ENCODE assay signal across 9 cellular contexts in the genomic region with DNA sequence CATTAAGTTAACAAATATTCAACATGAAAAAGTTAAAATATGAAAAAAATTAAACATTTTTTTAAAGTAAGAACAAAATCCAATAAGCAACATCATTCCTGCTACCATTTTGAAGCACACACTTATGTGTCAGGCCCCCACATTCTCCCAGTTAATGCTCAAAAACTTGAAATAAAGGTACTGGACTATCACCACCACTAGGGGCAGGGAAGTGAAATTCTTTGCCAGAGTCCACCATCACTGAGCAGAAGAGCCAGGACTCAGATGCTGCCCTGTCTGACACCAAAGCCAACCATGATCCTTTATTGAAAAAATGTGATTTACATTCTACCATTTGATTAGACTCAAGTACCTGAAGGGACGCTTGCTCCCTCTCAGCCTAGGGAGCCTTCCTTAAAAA. TPM values are rescaled to one million over a fixed set of nuclear protein-coding genes. Genes with fewer than 3 reads are reported as not detected.
A peak's percentile ranks its signal among the peaks of the same experiment; 100 is the strongest.
DNase-seq lines count a peak whose midpoint lies in the region; ATAC-seq and TF ChIP-seq lines count a peak whose summit lies in the region.
"Had no signal": no experiment of that assay in that cellular context is flagged by ENCODE, and none has a peak within 500 bp of the region (broad histone marks: within the 10 kb centered on the region; RNA-seq: fewer than 3 reads in every experiment).

No MANE protein-coding gene starts in this region.

- no peak overlapping the region for H3K4me2 ChIP-seq in OCI-LY1 (ENCODE audit: low read length)

- H3K9me3 Mint-ChIP-seq in activated CD4-positive, alpha-beta T cell treated with anti-CD3 and anti-CD28 coated beads for 36 hours (ENCODE audit: low read depth): no peaks in the 10 kb centered on the region
- no peaks in the 10 kb centered on the region for H3K9me3 Mint-ChIP-seq in activated T-helper 1 cell treated with anti-CD3 and anti-CD28 coated beads, Interleukin-12 subunit alpha, Interleukin-12 subunit beta, Interleukin-2, Interleukin-4 antibody, amounts not matched to agents 30 ng/mL and 10 ng/mL and 1 ng/mL, durations not matched to agents 14 hours and 24 hours and 36 hours
- H3K9me3 Mint-ChIP-seq: activated naive CD8-positive, alpha-beta T cell treated with anti-CD3 and anti-CD28 coated beads, Interleukin-2, amount 10 ng/mL, durations not matched to agents 7 days and 5 days had no signal

- H3K27me3 ChIP-seq in OCI-LY1 (ENCODE audit: insufficient read depth, low read length): no peaks in the 10 kb centered on the region
- no peaks in the 10 kb centered on the region for H3K27me3 ChIP-seq in dorsolateral prefrontal cortex

- H3K27me3 Mint-ChIP-seq in activated CD4-positive, alpha-beta T cell treated with anti-CD3 and anti-CD28 coated beads for 36 hours: no peaks in the 10 kb centered on the region
- no peaks in the 10 kb centered on the region for H3K27me3 Mint-ChIP-seq in activated T-helper 1 cell treated with anti-CD3 and anti-CD28 coated beads, Interleukin-12 subunit alpha, Interleukin-12 subunit beta, Interleukin-2, Interleukin-4 antibody, amounts not matched to agents 30 ng/mL and 10 ng/mL and 1 ng/mL, durations not matched to agents 14 hours and 24 hours and 36 hours (ENCODE audit: insufficient read depth)
- H3K27me3 Mint-ChIP-seq: activated naive CD8-positive, alpha-beta T cell treated with anti-CD3 and anti-CD28 coated beads, Interleukin-2, amount 10 ng/mL, durations not matched to agents 7 days and 5 days had no signal

- H3K27ac ChIP-seq in OCI-LY1 (ENCODE audit: low read depth, low read length, poor library complexity, severe bottlenecking): no peak overlapping the region
- peak overlapping the region in 41 of 59 donors; percentile 3 to 96 (median 88) for H3K27ac ChIP-seq in dorsolateral prefrontal cortex

- CTCF ChIA-PET in activated CD4-positive, alpha-beta T cell treated with anti-CD3 and anti-CD28 coated beads for 36 hours (lab: Charles Lee): interaction anchor here (0.6 to 3.3 kb wide), 12 partner anchors 9 to 555 kb away, joined by 3 to 19 read pairs (median 4); no protein-coding TSS in a partner anchor

- ATAC-seq in activated CD4-positive, alpha-beta T cell treated with anti-CD3 and anti-CD28 coated beads for 36 hours: no peak
- ATAC-seq in mucosa of descending colon (peak; percentile 69), GM18909 (IDR thresholded peaks at IDR 0.05; ENCODE audit: poor library complexity, unreplicated experiment) (no peak), GM19351 (IDR thresholded peaks at IDR 0.05; ENCODE audit: unreplicated experiment) (no peak)

- intact Hi-C loops in activated CD4-positive, alpha-beta T cell treated with anti-CD3 and anti-CD28 coated beads for 36 hours (cut with DNase I, micrococcal nuclease): loop anchor here (5.0 to 10.0 kb wide), 2 partner anchors 37 to 715 kb away; partner anchors contain the start of gene PITPNB (in 1 of the 2)
- intact Hi-C loops in dorsolateral prefrontal cortex (cut with DNase I): loop anchor here (1.0 to 10.0 kb wide), 6 partner anchors 39 to 1123 kb away; partner anchors contain the start of gene PITPNB (in 1 of the 2)
- intact Hi-C loops in mucosa of descending colon (cut with DNase I, micrococcal nuclease): loop anchor here in 1 of 2 donors (5.0 kb wide), 1 partner anchor 127 kb away; no protein-coding TSS in a partner anchor
- intact Hi-C loops in activated T-helper 1 cell treated with anti-CD3 and anti-CD28 coated beads, Interleukin-12 subunit alpha, Interleukin-12 subunit beta, Interleukin-2, Interleukin-4 antibody, amounts not matched to agents 30 ng/mL and 10 ng/mL and 1 ng/mL, durations not matched to agents 14 hours and 24 hours and 36 hours (cut with micrococcal nuclease): loop anchor here (2.0 to 10.0 kb wide), 2 partner anchors 13 to 715 kb away; no protein-coding TSS in a partner anchor

- no peak overlapping the region for H3K4me3 Mint-ChIP-seq in activated CD4-positive, alpha-beta T cell treated with anti-CD3 and anti-CD28 coated beads for 36 hours
- no peak overlapping the region for H3K4me3 Mint-ChIP-seq in activated T-helper 1 cell treated with anti-CD3 and anti-CD28 coated beads, Interleukin-12 subunit alpha, Interleukin-12 subunit beta, Interleukin-2, Interleukin-4 antibody, amounts not matched to agents 30 ng/mL and 10 ng/mL and 1 ng/mL, durations not matched to agents 14 hours and 24 hours and 36 hours
- H3K4me3 Mint-ChIP-seq: activated naive CD8-positive, alpha-beta T cell treated with anti-CD3 and anti-CD28 coated beads, Interleukin-2, amount 10 ng/mL, durations not matched to agents 7 days and 5 days had no signal

- no peak overlapping the region for H2AFZ ChIP-seq in OCI-LY1 (ENCODE audit: low read length)

- no peak overlapping the region for H3K27ac Mint-ChIP-seq in activated CD4-positive, alpha-beta T cell treated with anti-CD3 and anti-CD28 coated beads for 36 hours
- H3K27ac Mint-ChIP-seq in activated T-helper 1 cell treated with anti-CD3 and anti-CD28 coated beads, Interleukin-12 subunit alpha, Interleukin-12 subunit beta, Interleukin-2, Interleukin-4 antibody, amounts not matched to agents 30 ng/mL and 10 ng/mL and 1 ng/mL, durations not matched to agents 14 hours and 24 hours and 36 hours: no peak overlapping the region
- H3K27ac Mint-ChIP-seq: activated naive CD8-positive, alpha-beta T cell treated with anti-CD3 and anti-CD28 coated beads, Interleukin-2, amount 10 ng/mL, durations not matched to agents 7 days and 5 days had no signal

- H3K4me1 ChIP-seq in OCI-LY1 (ENCODE audit: insufficient read depth, low read length, severe bottlenecking) (no peaks in the 10 kb centered on the region), mucosa of descending colon (ENCODE audit: low read depth) (no peaks in the 10 kb centered on the region)

- peaks cover 24% of the 10 kb centered on the region for H3K36me3 Mint-ChIP-seq in activated CD4-positive, alpha-beta T cell treated with anti-CD3 and anti-CD28 coated beads for 36 hours (ENCODE audit: low read depth)
- H3K36me3 Mint-ChIP-seq in activated T-helper 1 cell treated with anti-CD3 and anti-CD28 coated beads, Interleukin-12 subunit alpha, Interleukin-12 subunit beta, Interleukin-2, Interleukin-4 antibody, amounts not matched to agents 30 ng/mL and 10 ng/mL and 1 ng/mL, durations not matched to agents 14 hours and 24 hours and 36 hours (ENCODE audit: low read depth): peaks cover 13% of the 10 kb centered on the region

- POLR2A ChIA-PET in activated CD4-positive, alpha-beta T cell treated with anti-CD3 and anti-CD28 coated beads for 36 hours (lab: Charles Lee): no interaction called here

- DNase-seq in activated CD4-positive, alpha-beta T cell treated with anti-CD3 and anti-CD28 coated beads for 36 hours: peak; percentile 6
- no peak for DNase-seq in activated CD4-positive, alpha-beta T cell treated with anti-CD3 and anti-CD28 coated beads for 4 hours
- DNase-seq in dorsolateral prefrontal cortex (no peak), mucosa of descending colon (no peak)
- DNase-seq in activated T-helper 1 cell treated with anti-CD3 and anti-CD28 coated beads, Interleukin-12 subunit alpha, Interleukin-12 subunit beta, Interleukin-2, Interleukin-4 antibody, amounts not matched to agents 30 ng/mL and 10 ng/mL and 1 ng/mL, durations not matched to agents 14 hours and 24 hours and 36 hours (ENCODE audit: low spot score): no peak
- DNase-seq: activated naive CD8-positive, alpha-beta T cell treated with anti-CD3 and anti-CD28 coated beads, Interleukin-2, amount 10 ng/mL, durations not matched to agents 7 days and 5 days had no signal

- H3F3A ChIP-seq in OCI-LY1 (ENCODE audit: insufficient read depth, low read length): no peaks in the 10 kb centered on the region

- H3K4me3 ChIP-seq in OCI-LY1 (ENCODE audit: low read depth, low read length, poor library complexity, severe bottlenecking) (no peak overlapping the region), dorsolateral prefrontal cortex (no peak overlapping the region), mucosa of descending colon (no peak overlapping the region)

- no peaks in the 10 kb centered on the region for H3K79me2 ChIP-seq in OCI-LY1 (ENCODE audit: insufficient read depth, low read length)

- no peaks in the 10 kb centered on the region for H3K9me3 ChIP-seq in OCI-LY1 (ENCODE audit: low read length)
- H3K9me3 ChIP-seq in mucosa of descending colon: no peaks in the 10 kb centered on the region

- TF ChIP-seq CTCF in OCI-LY1 (IDR thresholded peaks at IDR 0.05; ENCODE audit: low read length) (peak; percentile 50), dorsolateral prefrontal cortex (IDR thresholded peaks at IDR 0.05 in 54 of 56, conservative IDR thresholded peaks at IDR 0.05 in 2 of 56; ENCODE audit: low read depth in 1 of 56, partially characterized antibody in 56 of 56) (peak in 55 of 56 donors; percentile 11 to 70 (median 53)), mucosa of descending colon (IDR thresholded peaks at IDR 0.05) (no peak)

- H3K36me3 ChIP-seq in OCI-LY1 (ENCODE audit: insufficient read depth, low read length) (peaks cover 21% of the 10 kb centered on the region), mucosa of descending colon (ENCODE audit: low read depth) (no peaks in the 10 kb centered on the region)

- H3K9me2 ChIP-seq in OCI-LY1 (ENCODE audit: low read depth, low read length): no peaks in the 10 kb centered on the region

- H4K20me1 ChIP-seq in OCI-LY1 (ENCODE audit: insufficient read depth, low read length): no peaks in the 10 kb centered on the region

- peaks cover 33% of the 10 kb centered on the region for H3K4me1 Mint-ChIP-seq in activated CD4-positive, alpha-beta T cell treated with anti-CD3 and anti-CD28 coated beads for 36 hours
- peaks cover 44% of the 10 kb centered on the region for H3K4me1 Mint-ChIP-seq in activated T-helper 1 cell treated with anti-CD3 and anti-CD28 coated beads, Interleukin-12 subunit alpha, Interleukin-12 subunit beta, Interleukin-2, Interleukin-4 antibody, amounts not matched to agents 30 ng/mL and 10 ng/mL and 1 ng/mL, durations not matched to agents 14 hours and 24 hours and 36 hours (ENCODE audit: low read depth)

- H3K9ac ChIP-seq in OCI-LY1 (ENCODE audit: low read length): no peak overlapping the region

RNA-seq across cellular contexts. Expression of gene PITPNB, which starts 39.1 kb away (rescaled TPM):
- total RNA-seq in activated CD4-positive, alpha-beta T cell treated with anti-CD3 and anti-CD28 coated beads for 36 hours: 100 to 1,000 TPM in 1 of 2 experiments, 10 to 100 TPM in 1; 96.5 to 111 TPM
- 100 to 1,000 TPM in 14 of 120 experiments, 10 to 100 TPM in 106; 55.3 to 116 (median 83.1) TPM for total RNA-seq in dorsolateral prefrontal cortex
- total RNA-seq in mucosa of descending colon: 100 to 1,000 TPM in 1 of 3 donors, 10 to 100 TPM in 2; 42.5 to 130 (median 47.4) TPM
- 153 and 154 TPM in 2 replicates for total RNA-seq in activated T-helper 1 cell treated with anti-CD3 and anti-CD28 coated beads, Interleukin-12 subunit alpha, Interleukin-12 subunit beta, Interleukin-2, Interleukin-4 antibody, amounts not matched to agents 30 ng/mL and 10 ng/mL and 1 ng/mL, durations not matched to agents 14 hours and 24 hours and 36 hours
